ENCODE assay signal across 10 cellular contexts in genomic region chr13:110509478-110509926, GRCh38. TPM values are rescaled to one million over a fixed set of nuclear protein-coding genes. Genes with fewer than 3 reads are reported as not detected.
DNase-seq lines count a peak whose midpoint lies in the region; ATAC-seq, FAIRE-seq and TF ChIP-seq lines count a peak whose summit lies in the region.
"Had no signal": no experiment of that assay in that cellular context is flagged by ENCODE, and none has a peak within 500 bp of the region (broad histone marks: within the 10 kb centered on the region; RNA-seq: fewer than 3 reads in every experiment).

No MANE protein-coding gene starts in this region.

- H3K4me1 Mint-ChIP-seq in astrocyte (ENCODE audit: low read depth, unreplicated experiment) (peaks cover 11% of the 10 kb centered on the region), neural progenitor cell (no peaks in the 10 kb centered on the region)
- H3K4me1 Mint-ChIP-seq: natural killer cell had no signal

- ATAC-seq in HG02678 (IDR thresholded peaks at IDR 0.05; ENCODE audit: unreplicated experiment) (no peak), omental fat pad (ENCODE audit: low FRiP score) (no peak)

- H3K36me3 ChIP-seq in astrocyte (ENCODE audit: insufficient read depth, low read length): peaks cover 68% of the 10 kb centered on the region
- no peaks in the 10 kb centered on the region for H3K36me3 ChIP-seq in neural progenitor cell
- H3K36me3 ChIP-seq: MG63 had no signal

- H3K4me2 ChIP-seq in astrocyte (ENCODE audit: low read length): no peak overlapping the region
- no peak overlapping the region for H3K4me2 ChIP-seq in neural progenitor cell

- no peaks in the 10 kb centered on the region for H3F3A ChIP-seq in neural progenitor cell (ENCODE audit: low read depth)

- H3K9me3 ChIP-seq in astrocyte (ENCODE audit: insufficient read depth, low read depth, low read length): no peaks in the 10 kb centered on the region
- H3K9me3 ChIP-seq in neural progenitor cell (ENCODE audit: low read depth): no peaks in the 10 kb centered on the region
- H3K9me3 ChIP-seq: MG63 had no signal

- H3K27ac ChIP-seq in astrocyte (ENCODE audit: low read depth, low read length) (no peak overlapping the region), neural progenitor cell (no peak overlapping the region)

- H3K27me3 ChIP-seq in astrocyte (ENCODE audit: insufficient read depth, low read length) (no peaks in the 10 kb centered on the region), neural progenitor cell (no peaks in the 10 kb centered on the region)
- H3K27me3 ChIP-seq: MG63 had no signal

- H3K27me3 Mint-ChIP-seq in astrocyte (ENCODE audit: low read depth, unreplicated experiment) (no peaks in the 10 kb centered on the region), neural progenitor cell (ENCODE audit: insufficient read depth, low read depth) (peaks cover 2% of the 10 kb centered on the region)

- TF ChIP-seq CTCF in astrocyte (IDR thresholded peaks at IDR 0.05; ENCODE audit: insufficient read depth, low read depth, low read length) (no peak), neural progenitor cell (IDR thresholded peaks at IDR 0.05) (no peak), omental fat pad (IDR thresholded peaks at IDR 0.05) (no peak)

- DNase-seq in DMS79 treated with DMSO at 0.1 percent for 48 hours (lab: John Stamatoyannopoulos, UW) (peak; percentile 36), NCI-H2107 treated with DMSO at 0.1 percent for 48 hours (lab: John Stamatoyannopoulos, UW; ENCODE audit: unreplicated experiment) (peak; percentile 85), astrocyte (ENCODE audit: low read depth) (no peak), neural progenitor cell (ENCODE audit: low spot score) (no peak), urothelium cell line (ENCODE audit: low spot score) (no peak), NOMO-1 (lab: John Stamatoyannopoulos, UW; ENCODE audit: unreplicated experiment in 2 of 2) (no peak), omental fat pad (ENCODE audit: low spot score) (no peak)
- DNase-seq: MG63, natural killer cell had no signal

- H3K4me3 Mint-ChIP-seq in astrocyte (ENCODE audit: unreplicated experiment) (no peak overlapping the region), neural progenitor cell (no peak overlapping the region)
- H3K4me3 Mint-ChIP-seq: natural killer cell had no signal

- H3K9ac ChIP-seq in astrocyte (ENCODE audit: low read length) (no peak overlapping the region), neural progenitor cell (no peak overlapping the region)

- H3K27ac Mint-ChIP-seq in astrocyte (ENCODE audit: unreplicated experiment) (no peak overlapping the region), neural progenitor cell (peak overlapping the region; percentile 13)
- H3K27ac Mint-ChIP-seq: natural killer cell had no signal

- H3K4me3 ChIP-seq in astrocyte (ENCODE audit: insufficient read depth, low read depth, low read length) (no peak overlapping the region), neural progenitor cell (no peak overlapping the region)
- H3K4me3 ChIP-seq: MG63 had no signal

- H2AFZ ChIP-seq in astrocyte (ENCODE audit: low read depth, low read length): no peak overlapping the region
- no peak overlapping the region for H2AFZ ChIP-seq in neural progenitor cell (replicated peaks)

- FAIRE-seq in astrocyte (lab: Jason Lieb, UNC) (peak; percentile 67), urothelium cell line (lab: Jason Lieb, UNC) (no peak)

- H3K36me3 Mint-ChIP-seq in astrocyte (ENCODE audit: low read depth, unreplicated experiment): peaks cover 34% of the 10 kb centered on the region
- peaks cover 30% of the 10 kb centered on the region for H3K36me3 Mint-ChIP-seq in neural progenitor cell
- H3K36me3 Mint-ChIP-seq: natural killer cell had no signal

- H3K9me3 Mint-ChIP-seq in astrocyte (ENCODE audit: unreplicated experiment): no peaks in the 10 kb centered on the region
- H3K9me3 Mint-ChIP-seq in neural progenitor cell: no peaks in the 10 kb centered on the region
- H3K9me3 Mint-ChIP-seq: natural killer cell had no signal

- H4K20me1 ChIP-seq in astrocyte (ENCODE audit: insufficient read depth, low read length) (peaks cover 65% of the 10 kb centered on the region), neural progenitor cell (ENCODE audit: low read depth) (peaks cover 3% of the 10 kb centered on the region)

- no peaks in the 10 kb centered on the region for H3K4me1 ChIP-seq in astrocyte (ENCODE audit: insufficient read depth, low read length)
- no peaks in the 10 kb centered on the region for H3K4me1 ChIP-seq in neural progenitor cell

- H3K79me2 ChIP-seq in astrocyte (ENCODE audit: insufficient read depth, low read length) (no peaks in the 10 kb centered on the region), neural progenitor cell (ENCODE audit: low read depth) (no peaks in the 10 kb centered on the region)

RNA-seq across cellular contexts. Expression of gene RAB20, which starts 52.0 kb away (rescaled TPM):
- 2.1 and 2.6 TPM in 2 replicates for total RNA-seq in astrocyte
- total RNA-seq in neural progenitor cell (ENCODE audit: low replicate concordance): 0.58 and 2.4 TPM in 2 replicates
- 10 to 100 TPM; 34.7 to 67.9 (median 49.4) TPM for total RNA-seq in omental fat pad

Comparison
In these comparisons a context has a peak if more than half of its experiments do, and no peak if none do; other contexts are left out.
1. DNase-seq: peak in DMS79 treated with DMSO at 0.1 percent for 48 hours (single experiment) and NCI-H2107 treated with DMSO at 0.1 percent for 48 hours (single experiment); none in astrocyte (single experiment), neural progenitor cell (single experiment), urothelium cell line (single experiment), NOMO-1 (0 of 2) and omental fat pad (single experiment).
2. RNA of gene RAB20, which starts 52.0 kb away (total RNA-seq): 34.7 to 67.9 TPM in omental fat pad; 2.1 to 2.6 TPM in astrocyte and 0.58 to 2.4 TPM in neural progenitor cell; every median in the first group is over 10 times any median in the second.